8 cellular contexts compared by ENCODE assay signal in genomic region chr11:32892355-32893090, GRCh38. TPM values are rescaled to one million over a fixed set of nuclear protein-coding genes. Genes with fewer than 3 reads are reported as not detected.
DNase-seq lines count a peak whose midpoint lies in the region; ATAC-seq and TF ChIP-seq lines count a peak whose summit lies in the region.

Gene QSER1, plus strand, starts transcription at chr11:32892811. Its CDS starts 315 bp downstream, at chr11:32893126.

- TF ChIP-seq CTCF in OCI-LY3 (IDR thresholded peaks at IDR 0.05; ENCODE audit: low read depth, low read length): no peak

- H3K9me3 ChIP-seq in CD4-positive, CD25-positive, alpha-beta regulatory T cell (ENCODE audit: control insufficient read depth in 2 of 2, low read length in 2 of 2): no peaks in the 10 kb centered on the region
- H3K9me3 ChIP-seq in OCI-LY3 (ENCODE audit: insufficient read depth, low read length): no peaks in the 10 kb centered on the region
- no peaks in the 10 kb centered on the region for H3K9me3 ChIP-seq in mucosa of rectum (ENCODE audit: control insufficient read depth in 2 of 2, low read length in 2 of 2)

- peaks cover 19 to 31% (median 26%) of the 10 kb centered on the region in 4 donors for H3K4me1 Mint-ChIP-seq in CD4-positive, CD25-positive, alpha-beta regulatory T cell

- peaks cover 19% of the 10 kb centered on the region for H3K4me1 ChIP-seq in CD4-positive, CD25-positive, alpha-beta regulatory T cell (ENCODE audit: control insufficient read depth, insufficient read depth, low read length, poor library complexity, severe bottlenecking)
- H3K4me1 ChIP-seq in OCI-LY3 (ENCODE audit: low read length) (peaks cover 22% of the 10 kb centered on the region), mucosa of rectum (ENCODE audit: control insufficient read depth in 2 of 2, insufficient read depth in 2 of 2, low read length in 2 of 2) (peaks cover 12 to 13% of the 10 kb centered on the region in 2 donors)

- peak within 1 kb of the TSS; percentile 92 to 98 (median 94) for H3K4me3 Mint-ChIP-seq in CD4-positive, CD25-positive, alpha-beta regulatory T cell

- H3K79me2 ChIP-seq in OCI-LY3 (ENCODE audit: low read length): peaks cover 45% of the 10 kb centered on the region

- peak within 1 kb of the TSS; percentile 92 for H3K4me2 ChIP-seq in OCI-LY3 (ENCODE audit: low read length)

- no peaks in the 10 kb centered on the region for H3K36me3 Mint-ChIP-seq in CD4-positive, CD25-positive, alpha-beta regulatory T cell

- H3K27ac ChIP-seq in CD4-positive, CD25-positive, alpha-beta regulatory T cell (ENCODE audit: insufficient read depth, low read length, poor library complexity, severe bottlenecking): peak within 1 kb of the TSS; percentile 62
- H3K27ac ChIP-seq in OCI-LY3 (ENCODE audit: low read length) (peak within 1 kb of the TSS; percentile 66), mucosa of rectum (ENCODE audit: low read depth in 2 of 2, low read length in 2 of 2) (peak within 1 kb of the TSS; percentile 78 to 89)

- peak within 1 kb of the TSS; percentile 73 for H2AFZ ChIP-seq in OCI-LY3 (ENCODE audit: low read depth, low read length)

- H3K27me3 Mint-ChIP-seq in CD4-positive, CD25-positive, alpha-beta regulatory T cell: peaks cover 4% of the 10 kb centered on the region

- H3K9ac ChIP-seq in OCI-LY3 (ENCODE audit: low read length) (peak within 1 kb of the TSS; percentile 81), mucosa of rectum (ENCODE audit: low read depth in 1 of 2, low read length in 2 of 2) (peak within 1 kb of the TSS; percentile 84 to 88)

- no peaks in the 10 kb centered on the region for H3K36me3 ChIP-seq in CD4-positive, CD25-positive, alpha-beta regulatory T cell (ENCODE audit: control insufficient read depth, insufficient read depth, low read length)
- H3K36me3 ChIP-seq in OCI-LY3 (replicated peaks; ENCODE audit: low read depth, low read length): no peaks in the 10 kb centered on the region
- no peaks in the 10 kb centered on the region for H3K36me3 ChIP-seq in mucosa of rectum (ENCODE audit: control insufficient read depth in 2 of 2, insufficient read depth in 2 of 2, low read length in 2 of 2)

- peak; percentile 75 for ATAC-seq in CD4-positive, CD25-positive, alpha-beta regulatory T cell (ENCODE audit: low read depth in 2 of 2)
- ATAC-seq in GM19351 (IDR thresholded peaks at IDR 0.05; ENCODE audit: unreplicated experiment) (peak; percentile 61), HG03520 (IDR thresholded peaks at IDR 0.05; ENCODE audit: unreplicated experiment) (peak; percentile 63)

- no peaks in the 10 kb centered on the region for H3K27me3 ChIP-seq in CD4-positive, CD25-positive, alpha-beta regulatory T cell (ENCODE audit: control insufficient read depth, insufficient read depth, low read length)
- H3K27me3 ChIP-seq in OCI-LY3 (ENCODE audit: low read depth, low read length) (0 out of 2 replicates have a peak, but pooled peaks cover 5% of the 10 kb centered on the region), mucosa of rectum (ENCODE audit: control insufficient read depth in 2 of 2, insufficient read depth in 2 of 2, low read length in 2 of 2) (no peaks in the 10 kb centered on the region)

- H4K20me1 ChIP-seq in OCI-LY3 (ENCODE audit: insufficient read depth, low read length): peaks cover 27% of the 10 kb centered on the region

- no peaks in the 10 kb centered on the region for H3K9me3 Mint-ChIP-seq in CD4-positive, CD25-positive, alpha-beta regulatory T cell

- peak within 1 kb of the TSS; percentile 86 to 93 (median 90) for H3K27ac Mint-ChIP-seq in CD4-positive, CD25-positive, alpha-beta regulatory T cell

- TF ChIP-seq POLR2A in erythroblast (IDR thresholded peaks at IDR 0.05; ENCODE audit: low read length): peak; percentile 86

- peak; percentile 60 to 77 (median 66) for DNase-seq in CD4-positive, CD25-positive, alpha-beta regulatory T cell
- DNase-seq in activated T-cell treated with anti-CD3 and anti-CD28 coated beads for 4 hours (peak; percentile 60), erythroblast (lab: John Stamatoyannopoulos, UW) (peak; percentile 81 to 88)
- DNase-seq in stimulated activated CD8-positive, alpha-beta memory T cell treated with anti-CD3 and anti-CD28 coated beads, Interleukin-4, amount 100 ng/mL, for 4 hours (ENCODE audit: low read depth in 2 of 2, low spot score in 1 of 2): peak; percentile 24 to 49

- H3K4me3 ChIP-seq in CD4-positive, CD25-positive, alpha-beta regulatory T cell (ENCODE audit: low read depth, low read length): peak within 1 kb of the TSS; percentile 79
- H3K4me3 ChIP-seq in OCI-LY3 (ENCODE audit: low read length) (peak within 1 kb of the TSS; percentile 78), mucosa of rectum (ENCODE audit: low read length in 2 of 2) (peak within 1 kb of the TSS; percentile 87 to 91)

RNA-seq across cellular contexts. Expression of gene QSER1, which starts in this region (rescaled TPM):
- 9.4 TPM for total RNA-seq in CD4-positive, CD25-positive, alpha-beta regulatory T cell
- polyA plus RNA-seq in CD4-positive, CD25-positive, alpha-beta regulatory T cell: under 1 TPM; 0.48 to 0.95 (median 0.67) TPM

Comparison
In these comparisons a context has a peak if more than half of its experiments do, and no peak if none do; other contexts are left out.
1. Peak in every context shown above with its lines: DNase-seq, ATAC-seq, H3K4me3 ChIP-seq and H3K27ac ChIP-seq.